Comparison of ENCODE assay signal across 11 cellular contexts in the genomic region with DNA sequence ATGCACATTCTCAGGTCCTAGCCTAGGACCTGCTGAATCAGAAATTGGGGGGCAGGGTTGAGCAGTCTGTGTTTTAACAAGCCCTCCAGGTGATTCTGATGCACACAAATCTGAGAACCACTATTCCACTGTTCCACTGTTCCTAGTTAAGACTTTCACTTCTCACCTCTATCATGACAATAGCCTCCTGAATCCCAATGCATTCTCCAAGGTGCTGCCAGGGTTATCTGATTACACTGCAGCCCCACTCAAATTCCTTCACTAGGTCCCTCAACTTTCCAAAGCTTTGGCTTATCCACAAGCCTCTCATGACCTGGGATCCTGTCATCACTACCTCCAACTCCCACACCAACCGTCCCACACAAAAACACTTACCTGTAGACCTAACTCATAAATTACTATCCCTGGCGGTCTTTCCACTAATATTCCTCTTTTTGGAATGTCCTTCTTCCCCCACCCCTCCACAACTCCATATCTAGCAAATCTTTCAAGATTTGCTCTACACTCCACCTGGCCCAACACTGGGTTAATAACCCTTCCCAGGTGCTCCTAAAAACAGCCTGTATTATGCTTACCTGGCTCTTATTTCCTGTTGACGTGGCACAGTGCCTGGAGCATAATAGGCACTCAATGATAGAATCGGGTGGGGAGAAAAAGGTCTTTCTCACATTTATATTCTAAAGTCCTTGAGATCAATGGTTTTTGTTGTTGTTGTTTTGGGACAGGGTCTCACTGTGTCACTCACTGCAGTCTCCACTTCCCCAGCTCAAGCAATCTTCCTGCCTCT. TPM values are rescaled to one million over a fixed set of nuclear protein-coding genes. Genes with fewer than 3 reads are reported as not detected.
DNase-seq lines count a peak whose midpoint lies in the region; ATAC-seq and TF ChIP-seq lines count a peak whose summit lies in the region.
"Had no signal": no experiment of that assay in that cellular context is flagged by ENCODE, and none has a peak within 500 bp of the region (broad histone marks: within the 10 kb centered on the region; RNA-seq: fewer than 3 reads in every experiment).

No MANE protein-coding gene starts in this region.

- H3K36me3 Mint-ChIP-seq in natural killer cell: no peaks in the 10 kb centered on the region
- H3K36me3 Mint-ChIP-seq in natural killer cell treated with Interleukin-12 subunit alpha and Interleukin-12 subunit beta and Interleukin-15 and Interleukin-18, amount 100 ng/mL, for 72 hours: peaks cover 20% of the 10 kb centered on the region
- peaks cover 40% of the 10 kb centered on the region for H3K36me3 Mint-ChIP-seq in T-cell

- intact Hi-C loops in natural killer cell (cut with micrococcal nuclease) (no loop called here), vagina (cut with DNase I) (no loop called here)

- H3K27ac Mint-ChIP-seq in natural killer cell (peak overlapping the region; percentile 25 to 33), T-cell (peak overlapping the region; percentile 37 to 43)
- H3K27ac Mint-ChIP-seq in natural killer cell treated with Interleukin-12 subunit alpha and Interleukin-12 subunit beta and Interleukin-15 and Interleukin-18, amount 100 ng/mL, for 72 hours: peak overlapping the region in 1 of 2 donors; percentile 37
- H3K27ac Mint-ChIP-seq in stimulated activated naive CD8-positive, alpha-beta T cell treated with anti-CD3 and anti-CD28 coated beads, Interleukin-15, amount 100 ng/mL, for 72 hours: no peak overlapping the region

- H3K27ac ChIP-seq in vagina: no peak overlapping the region
- H3K27ac ChIP-seq: tibial nerve had no signal

- H3K4me1 Mint-ChIP-seq in natural killer cell (peaks cover 65 to 66% of the 10 kb centered on the region in 2 donors), T-cell (peaks cover 70 to 75% (median 71%) of the 10 kb centered on the region in 3 donors)
- peaks cover 53 to 55% of the 10 kb centered on the region in 2 donors for H3K4me1 Mint-ChIP-seq in natural killer cell treated with Interleukin-12 subunit alpha and Interleukin-12 subunit beta and Interleukin-15 and Interleukin-18, amount 100 ng/mL, for 72 hours (ENCODE audit: low read depth in 2 of 2)
- H3K4me1 Mint-ChIP-seq in stimulated activated naive CD8-positive, alpha-beta T cell treated with anti-CD3 and anti-CD28 coated beads, Interleukin-15, amount 100 ng/mL, for 72 hours: peaks cover 78% of the 10 kb centered on the region

- ATAC-seq in natural killer cell (no peak), T-cell (replicated peaks in 1 of 4) (no peak)
- ATAC-seq in natural killer cell treated with Interleukin-12 subunit alpha and Interleukin-12 subunit beta and Interleukin-15 and Interleukin-18, amount 100 ng/mL, for 72 hours: no peak
- no peak for ATAC-seq in stimulated activated naive CD8-positive, alpha-beta T cell treated with anti-CD3 and anti-CD28 coated beads, Interleukin-15, amount 100 ng/mL, for 72 hours

- POLR2A ChIA-PET in T-cell (lab: Charles Lee): no interaction called here

- H3K4me3 ChIP-seq in vagina: peak overlapping the region in 1 of 2 donors; percentile 3
- H3K4me3 ChIP-seq: tibial nerve had no signal

- no peaks in the 10 kb centered on the region for H3K9me3 ChIP-seq in vagina
- H3K9me3 ChIP-seq: tibial nerve had no signal

- no peaks in the 10 kb centered on the region for H3K27me3 Mint-ChIP-seq in natural killer cell (ENCODE audit: low read depth in 2 of 2)
- H3K27me3 Mint-ChIP-seq in natural killer cell treated with Interleukin-12 subunit alpha and Interleukin-12 subunit beta and Interleukin-15 and Interleukin-18, amount 100 ng/mL, for 72 hours: no peaks in the 10 kb centered on the region
- no peaks in the 10 kb centered on the region for H3K27me3 Mint-ChIP-seq in T-cell
- H3K27me3 Mint-ChIP-seq in stimulated activated naive CD8-positive, alpha-beta T cell treated with anti-CD3 and anti-CD28 coated beads, Interleukin-15, amount 100 ng/mL, for 72 hours: no peaks in the 10 kb centered on the region

- H3K36me3 ChIP-seq in vagina: no peaks in the 10 kb centered on the region
- H3K36me3 ChIP-seq: tibial nerve had no signal

- no peaks in the 10 kb centered on the region for H3K27me3 ChIP-seq in vagina
- H3K27me3 ChIP-seq: tibial nerve had no signal

- H3K4me3 Mint-ChIP-seq in natural killer cell: no peak overlapping the region
- H3K4me3 Mint-ChIP-seq in natural killer cell treated with Interleukin-12 subunit alpha and Interleukin-12 subunit beta and Interleukin-15 and Interleukin-18, amount 100 ng/mL, for 72 hours: no peak overlapping the region
- peak overlapping the region in 1 of 3 donors; percentile 40 for H3K4me3 Mint-ChIP-seq in T-cell
- H3K4me3 Mint-ChIP-seq in stimulated activated naive CD8-positive, alpha-beta T cell treated with anti-CD3 and anti-CD28 coated beads, Interleukin-15, amount 100 ng/mL, for 72 hours: no peak overlapping the region

- DNase-seq in natural killer cell: no peak
- DNase-seq in natural killer cell treated with Interleukin-12 subunit alpha and Interleukin-12 subunit beta and Interleukin-15 and Interleukin-18, amount 100 ng/mL, for 72 hours (ENCODE audit: low spot score): no peak
- DNase-seq in T-cell: no peak
- peak; percentile 20 for DNase-seq in iPS-NIHi7 (ENCODE audit: extremely low spot score)
- DNase-seq in stimulated activated naive CD8-positive, alpha-beta T cell treated with anti-CD3 and anti-CD28 coated beads, Interleukin-15, amount 100 ng/mL, for 72 hours: no peak
- no peak for DNase-seq in vagina (ENCODE audit: extremely low spot score in 2 of 2)
- DNase-seq in erythroblast (lab: John Stamatoyannopoulos, UW): no peak
- DNase-seq: activated naive CD4-positive, alpha-beta T cell treated with anti-CD3 and anti-CD28 coated beads, Interleukin-2, amount 50 U/mL, for 16 hours; NCI-H1694; NCI-H526 had no signal

- peaks cover 56% of the 10 kb centered on the region for H3K4me1 ChIP-seq in vagina

- no peak for TF ChIP-seq CTCF in natural killer cell (IDR thresholded peaks at IDR 0.05)
- no peak for TF ChIP-seq CTCF in vagina (IDR thresholded peaks at IDR 0.05)

- no peak for TF ChIP-seq POLR2A in vagina (IDR thresholded peaks at IDR 0.05)
- TF ChIP-seq POLR2A in erythroblast (IDR thresholded peaks at IDR 0.05; ENCODE audit: low read length): no peak

- no peaks in the 10 kb centered on the region for H3K9me3 Mint-ChIP-seq in natural killer cell
- peaks cover 8% of the 10 kb centered on the region for H3K9me3 Mint-ChIP-seq in natural killer cell treated with Interleukin-12 subunit alpha and Interleukin-12 subunit beta and Interleukin-15 and Interleukin-18, amount 100 ng/mL, for 72 hours
- H3K9me3 Mint-ChIP-seq in T-cell: peaks cover 0 to 6% (median 0%) of the 10 kb centered on the region in 3 donors
- peaks cover 8 to 9% of the 10 kb centered on the region in 2 donors for H3K9me3 Mint-ChIP-seq in stimulated activated naive CD8-positive, alpha-beta T cell treated with anti-CD3 and anti-CD28 coated beads, Interleukin-15, amount 100 ng/mL, for 72 hours

- CTCF ChIA-PET in T-cell (lab: Charles Lee): interaction anchor here in 1 of 2 donors (0.5 kb wide), 1 partner anchor 17 kb away, joined by 3 read pairs; no protein-coding TSS in a partner anchor

RNA-seq across cellular contexts. Expression of gene TBL1XR1, which starts 27.2 kb away (rescaled TPM):
- total RNA-seq in natural killer cell (100 to 1,000 TPM in 1 of 3 donors, 10 to 100 TPM in 2; 74.6 to 118 (median 81.7) TPM), T-cell (100 to 1,000 TPM; 120 to 156 (median 140) TPM), vagina (80.5 TPM)
- 100 to 1,000 TPM; 119 to 162 TPM for total RNA-seq in natural killer cell treated with Interleukin-12 subunit alpha and Interleukin-12 subunit beta and Interleukin-15 and Interleukin-18, amount 100 ng/mL, for 72 hours

Comparison
In these comparisons a context has a peak if more than half of its experiments do, and no peak if none do; other contexts are left out.
1. H3K27ac Mint-ChIP-seq: peak in natural killer cell (2 of 2) and T-cell (2 of 2); none in stimulated activated naive CD8-positive, alpha-beta T cell treated with anti-CD3 and anti-CD28 coated beads, Interleukin-15, amount 100 ng/mL, for 72 hours (0 of 2).